In genomic region chr11:62727007-62727832, GRCh38 we compare ENCODE assay signal across 8 cellular contexts. TPM values are rescaled to one million over a fixed set of nuclear protein-coding genes. Genes with fewer than 3 reads are reported as not detected.
DNase-seq lines count a peak whose midpoint lies in the region; ATAC-seq and TF ChIP-seq lines count a peak whose summit lies in the region.

Gene HNRNPUL2, minus strand, starts transcription at chr11:62727457. Its CDS starts 301 bp downstream, at chr11:62727156.

- peak; percentile 93 for TF ChIP-seq POLR2A in right lobe of liver (IDR thresholded peaks at IDR 0.05)

- H3K4me3 Mint-ChIP-seq in CD14-positive monocyte: peak within 1 kb of the TSS; percentile 91 to 98

- peaks cover 28 to 37% of the 10 kb centered on the region in 2 donors for H3K36me3 Mint-ChIP-seq in CD14-positive monocyte

- peaks cover 0 to 31% (median 14%) of the 10 kb centered on the region in 4 donors for H3K4me1 ChIP-seq in right lobe of liver

- WGBS in right lobe of liver (ENCODE audit: insufficient coverage, low coverage, low lambda C conversion rate, missing lambda C conversion rate): 0% methylated on average over 46 of the region's 94 CpGs

- H3K4me1 Mint-ChIP-seq in CD14-positive monocyte: peaks cover 47% of the 10 kb centered on the region

- H3K9me3 Mint-ChIP-seq in CD14-positive monocyte: peaks cover 0 to 3% (median 0%) of the 10 kb centered on the region in 7 donors

- no peak for TF ChIP-seq CTCF in CD14-positive monocyte (IDR thresholded peaks at IDR 0.05)
- no peak for TF ChIP-seq CTCF in right lobe of liver (IDR thresholded peaks at IDR 0.05)

- intact Hi-C loops in CD14-positive monocyte (cut with micrococcal nuclease): loop anchor here (1.0 to 5.0 kb wide), 2 partner anchors 18 to 45 kb away; partner anchors contain the start of gene TAF6L (in 2 of the 2)
- intact Hi-C loops in right lobe of liver (cut with DNase I): no loop called here

- ATAC-seq in GM19395 (IDR thresholded peaks at IDR 0.05; ENCODE audit: unreplicated experiment): peak; percentile 69
- ATAC-seq in HG03565 (IDR thresholded peaks at IDR 0.05; ENCODE audit: unreplicated experiment): peak; percentile 65
- ATAC-seq in right lobe of liver: peak; percentile 88 to 92 (median 89)

- no peaks in the 10 kb centered on the region for H3K9me3 ChIP-seq in right lobe of liver

- H3K4me3 ChIP-seq in right lobe of liver: peak within 1 kb of the TSS; percentile 83 to 93 (median 84)

- peaks cover 8 to 24% (median 13%) of the 10 kb centered on the region in 4 donors for H3K36me3 ChIP-seq in right lobe of liver

- no peaks in the 10 kb centered on the region for H3K27me3 ChIP-seq in right lobe of liver

- DNase-seq in CD14-positive monocyte (ENCODE audit: low spot score): peak; percentile 99
- DNase-seq in NCI-H774 (lab: John Stamatoyannopoulos, UW): peak; percentile 100
- DNase-seq in activated CD4-positive, alpha-beta T cell treated with anti-CD3 and anti-CD28 coated beads, Interleukin-2, amount 50 U/mL, for 4 hours: peak; percentile 96 to 98
- DNase-seq in dermis blood vessel endothelial cell: peak; percentile 100
- peak; percentile 99 for DNase-seq in right lobe of liver
- DNase-seq in stimulated activated CD4-positive, alpha-beta T cell treated with anti-CD3 and anti-CD28 coated beads, Interleukin-4, amount 100 ng/mL, for 4 hours: peak; percentile 96 to 99

- H3K27ac ChIP-seq in right lobe of liver: peak within 1 kb of the TSS; percentile 79 to 90 (median 88)

- H3K27me3 Mint-ChIP-seq in CD14-positive monocyte (ENCODE audit: low read depth in 3 of 3): no peaks in the 10 kb centered on the region

- peak within 1 kb of the TSS; percentile 94 to 98 (median 98) for H3K27ac Mint-ChIP-seq in CD14-positive monocyte

RNA-seq across cellular contexts. Expression of gene HNRNPUL2, which starts in this region (rescaled TPM):
- under 1 TPM; 0.33 to 0.88 TPM for polyA plus RNA-seq in CD14-positive monocyte
- total RNA-seq in dermis blood vessel endothelial cell (6.5 and 11.1 TPM in 2 replicates), right lobe of liver (10 to 100 TPM in 4 of 6 experiments, 1 to 10 TPM in 2; 7.9 to 17.1 (median 13.3) TPM)

Comparison
In these comparisons a context has a peak if more than half of its experiments do, and no peak if none do; other contexts are left out.
1. Peak in every context shown above with its lines: DNase-seq, ATAC-seq, H3K4me3 ChIP-seq and H3K27ac ChIP-seq.
2. Peak in DNase-seq in CD14-positive monocyte; RNA of the gene not detected or under 1 TPM.
3. intact Hi-C loops: an anchor here in CD14-positive monocyte (1.0 to 5.0 kb wide); none called in right lobe of liver.